In genomic region chr5:102754499-102755424, GRCh38 we compare ENCODE assay signal across 1 cellular context.
TF ChIP-seq lines count a peak whose summit lies in the region.

TSS of gene PAM (plus strand) at chr5:102755305. CDS start at chr5:102866196, 110,891 bp downstream.

TF ChIP-seq in WTC11, 78 proteins besides CTCF, POLR2A, EP300 and RAD21 (continued from another document):
- 0 out of 2 replicates have a peak, but pooled peaks have one; percentile 69 for TF ChIP-seq NFE2L1 (CRISPR knock-in tag; IDR thresholded peaks at IDR 0.05)
- peak; percentile 76 for TF ChIP-seq MAX (CRISPR knock-in tag; IDR thresholded peaks at IDR 0.05)
- TF ChIP-seq NFATC4 (CRISPR knock-in tag; IDR thresholded peaks at IDR 0.05): no peak
- no peak for TF ChIP-seq JAZF1 (CRISPR knock-in tag; IDR thresholded peaks at IDR 0.05)
- TF ChIP-seq AFF4 (CRISPR knock-in tag; IDR thresholded peaks at IDR 0.05; ENCODE audit: borderline replicate concordance): no peak
- no peak for TF ChIP-seq ZMAT4 (CRISPR knock-in tag; IDR thresholded peaks at IDR 0.05)
- peak; percentile 63; the same call in 1 of the 2 replicates for TF ChIP-seq SP1 (CRISPR knock-in tag; conservative IDR thresholded peaks at IDR 0.05)
- peak; percentile 51; the same call in 1 of the 2 replicates for TF ChIP-seq MYBL2 (CRISPR knock-in tag; IDR thresholded peaks at IDR 0.05)
- TF ChIP-seq ZNF281 (CRISPR knock-in tag; IDR thresholded peaks at IDR 0.05): peak; percentile 35; the same call in 1 of the 2 replicates
- TF ChIP-seq ZNF423 (CRISPR knock-in tag; IDR thresholded peaks at IDR 0.05): peak; percentile 88
